12 cellular contexts compared by ENCODE assay signal in the genomic region with DNA sequence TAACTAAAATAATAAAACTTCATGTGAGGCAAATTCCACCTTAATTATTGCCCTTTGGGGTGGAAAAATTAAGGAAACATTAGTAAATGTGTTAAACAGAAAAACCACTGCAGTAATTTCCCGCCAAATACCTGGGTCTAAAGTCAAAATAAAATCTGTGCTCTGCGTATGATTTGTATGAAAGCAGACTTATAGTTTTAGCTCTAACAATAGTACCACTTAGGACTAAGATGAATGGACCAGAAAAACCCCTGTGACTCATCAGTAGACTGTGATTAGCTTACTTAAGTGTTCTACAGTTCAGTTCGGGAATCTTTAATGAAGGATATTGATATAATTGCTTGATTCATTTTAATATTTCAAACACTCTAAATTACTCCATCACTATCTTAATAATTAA. TPM values are rescaled to one million over a fixed set of nuclear protein-coding genes. Genes with fewer than 3 reads are reported as not detected.
A peak's percentile ranks its signal among the peaks of the same experiment; 100 is the strongest.
DNase-seq lines count a peak whose midpoint lies in the region; ATAC-seq and TF ChIP-seq lines count a peak whose summit lies in the region.
"Had no signal": no experiment of that assay in that cellular context is flagged by ENCODE, and none has a peak within 500 bp of the region (broad histone marks: within the 10 kb centered on the region; RNA-seq: fewer than 3 reads in every experiment).

No MANE protein-coding gene starts in this region.

- H3K79me2 ChIP-seq in GM23248 (ENCODE audit: insufficient read depth): no peaks in the 10 kb centered on the region

- no peaks in the 10 kb centered on the region for H3K9me3 Mint-ChIP-seq in activated naive CD8-positive, alpha-beta T cell treated with anti-CD3 and anti-CD28 coated beads, Interleukin-2, amount 50 U/mL, for 24 hours
- no peaks in the 10 kb centered on the region for H3K9me3 Mint-ChIP-seq in endothelial cell (ENCODE audit: unreplicated experiment)

- peak; percentile 72 for ATAC-seq in activated naive CD8-positive, alpha-beta T cell treated with anti-CD3 and anti-CD28 coated beads, Interleukin-2, amount 50 U/mL, for 24 hours
- ATAC-seq in left lung: peak; percentile 21
- ATAC-seq: naive thymus-derived CD4-positive, alpha-beta T cell had no signal

- H3K27ac Mint-ChIP-seq in activated naive CD8-positive, alpha-beta T cell treated with anti-CD3 and anti-CD28 coated beads, Interleukin-2, amount 50 U/mL, for 24 hours: no peak overlapping the region
- no peak overlapping the region for H3K27ac Mint-ChIP-seq in endothelial cell (ENCODE audit: unreplicated experiment)

- H3K4me1 Mint-ChIP-seq in activated naive CD8-positive, alpha-beta T cell treated with anti-CD3 and anti-CD28 coated beads, Interleukin-2, amount 50 U/mL, for 24 hours: peaks cover 83% of the 10 kb centered on the region
- H3K4me1 Mint-ChIP-seq in endothelial cell (ENCODE audit: unreplicated experiment): peaks cover 53% of the 10 kb centered on the region

- in situ Hi-C loops in GM23248 (cut with MboI): no loop called here

- no peaks in the 10 kb centered on the region for H3K9me2 ChIP-seq in GM23248 (ENCODE audit: insufficient read depth)

- H3K4me1 ChIP-seq in GM23248 (ENCODE audit: insufficient read depth): peaks cover 62% of the 10 kb centered on the region
- H3K4me1 ChIP-seq in left lung: peaks cover 19 to 24% of the 10 kb centered on the region in 2 donors

- H3K4me3 Mint-ChIP-seq in activated naive CD8-positive, alpha-beta T cell treated with anti-CD3 and anti-CD28 coated beads, Interleukin-2, amount 50 U/mL, for 24 hours: no peak overlapping the region
- no peak overlapping the region for H3K4me3 Mint-ChIP-seq in endothelial cell (ENCODE audit: unreplicated experiment)
- H3K4me3 Mint-ChIP-seq: naive thymus-derived CD4-positive, alpha-beta T cell had no signal

- peak overlapping the region; percentile 15 for H3K4me2 ChIP-seq in GM23248 (ENCODE audit: unreplicated experiment)

- TF ChIP-seq CTCF in GM06990 (IDR thresholded peaks at IDR 0.05; ENCODE audit: insufficient read depth, low read length, poor library complexity, severe bottlenecking): no peak
- no peak for TF ChIP-seq CTCF in left lung (IDR thresholded peaks at IDR 0.05)
- TF ChIP-seq CTCF in endothelial cell (IDR thresholded peaks at IDR 0.05; ENCODE audit: unreplicated experiment): no peak

- H2AFZ ChIP-seq in GM23248: no peak overlapping the region

- H3F3A ChIP-seq in GM23248 (ENCODE audit: insufficient read depth): peaks cover 21% of the 10 kb centered on the region

- no peaks in the 10 kb centered on the region for H3K36me3 Mint-ChIP-seq in activated naive CD8-positive, alpha-beta T cell treated with anti-CD3 and anti-CD28 coated beads, Interleukin-2, amount 50 U/mL, for 24 hours (ENCODE audit: low read depth)
- H3K36me3 Mint-ChIP-seq in endothelial cell (ENCODE audit: low read depth, unreplicated experiment): no peaks in the 10 kb centered on the region

- no peaks in the 10 kb centered on the region for H4K20me1 ChIP-seq in GM23248 (ENCODE audit: insufficient read depth)

- intact Hi-C loops in left lung (cut with DNase I): no loop called here

- H3K9ac ChIP-seq in GM23248: no peak overlapping the region

- H3K4me3 ChIP-seq in GM06990 (replicated peaks; ENCODE audit: low read depth, low read length) (no peak overlapping the region), GM23248 (no peak overlapping the region), left lung (no peak overlapping the region)

- H3K27me3 Mint-ChIP-seq in activated naive CD8-positive, alpha-beta T cell treated with anti-CD3 and anti-CD28 coated beads, Interleukin-2, amount 50 U/mL, for 24 hours: no peaks in the 10 kb centered on the region
- H3K27me3 Mint-ChIP-seq in endothelial cell (ENCODE audit: unreplicated experiment): no peaks in the 10 kb centered on the region

- no peaks in the 10 kb centered on the region for H3K36me3 ChIP-seq in GM06990 (ENCODE audit: control insufficient read depth, insufficient read depth, low read length)
- H3K36me3 ChIP-seq in GM23248 (ENCODE audit: low read depth): no peaks in the 10 kb centered on the region
- no peaks in the 10 kb centered on the region for H3K36me3 ChIP-seq in left lung

- peak; percentile 28 for DNase-seq in GM06990 (ENCODE audit: extremely low read depth, insufficient read length)
- DNase-seq in GM23248: peak; percentile 75
- no peak for DNase-seq in activated naive CD8-positive, alpha-beta T cell treated with anti-CD3 and anti-CD28 coated beads, Interleukin-2, amount 50 U/mL, for 24 hours
- no peak for DNase-seq in left lung
- DNase-seq in NAMALWA (ENCODE audit: low spot score): no peak
- DNase-seq in amniotic stem cell (lab: John Stamatoyannopoulos, UW): no peak
- DNase-seq in endothelial cell (ENCODE audit: low spot score): no peak
- no peak for DNase-seq in NCI-H2107 treated with DMSO at 0.1 percent for 48 hours (lab: John Stamatoyannopoulos, UW; ENCODE audit: unreplicated experiment)
- DNase-seq: activated CD4-positive, alpha-beta T cell treated with anti-CD3 and anti-CD28 coated beads for 48 hours; DMS 273 treated with DMSO at 0.1 percent for 48 hours; head of caudate nucleus; naive thymus-derived CD4-positive, alpha-beta T cell had no signal

- H3K27me3 ChIP-seq in GM06990 (replicated peaks; ENCODE audit: control insufficient read depth, insufficient read depth, low read length): no peaks in the 10 kb centered on the region
- no peaks in the 10 kb centered on the region for H3K27me3 ChIP-seq in GM23248 (replicated peaks; ENCODE audit: insufficient read depth)
- no peaks in the 10 kb centered on the region for H3K27me3 ChIP-seq in left lung

- H3K27ac ChIP-seq in GM23248 (peak overlapping the region; percentile 87; the same call in 1 of the 2 replicates), left lung (no peak overlapping the region)

- 29 to 32% methylated on average over 3 of the region's 3 CpGs for WGBS in GM23248 (ENCODE audit: low coverage in 1 of 2, low lambda C conversion rate in 2 of 2, missing lambda C conversion rate in 2 of 2), 2 experiments

- no peaks in the 10 kb centered on the region for H3K9me3 ChIP-seq in GM23248 (ENCODE audit: low read depth)
- H3K9me3 ChIP-seq in left lung: no peaks in the 10 kb centered on the region

RNA-seq across cellular contexts. Expression of gene C1orf105, which starts 23.3 kb away (rescaled TPM):
- not detected in 2 replicates for total RNA-seq in GM23248 (2014; rRNA removed; shearing (Covaris generic))
- not detected in 2 replicates for polyA plus RNA-seq in GM23248 (2016; fragmentation: Nextera tagmentation; extraction: Ambion mirVana)
- total RNA-seq in left lung: not detected
- total RNA-seq in endothelial cell (ENCODE audit: unreplicated experiment): 0.85 TPM
- polyA plus RNA-seq: naive thymus-derived CD4-positive, alpha-beta T cell had no signal

RNA-seq across cellular contexts. Expression of gene PIGC, which starts 46.6 kb away (rescaled TPM):
- 18.3 and 27.8 TPM in 2 replicates for total RNA-seq in GM23248 (2014; rRNA removed; shearing (Covaris generic))
- polyA plus RNA-seq in GM23248 (2016; fragmentation: Nextera tagmentation; extraction: Ambion mirVana): 29.3 and 32.7 TPM in 2 replicates
- 10 to 100 TPM; 22.3 to 22.9 TPM for total RNA-seq in left lung
- total RNA-seq in endothelial cell (ENCODE audit: unreplicated experiment): 23.7 TPM

Comparison
In these comparisons a context has a peak if more than half of its experiments do, and no peak if none do; other contexts are left out.
1. DNase-seq: peak in GM06990 (single experiment) and GM23248 (single experiment); none in activated naive CD8-positive, alpha-beta T cell treated with anti-CD3 and anti-CD28 coated beads, Interleukin-2, amount 50 U/mL, for 24 hours (single experiment), left lung (0 of 2), NAMALWA (single experiment), amniotic stem cell (single experiment), endothelial cell (single experiment) and NCI-H2107 treated with DMSO at 0.1 percent for 48 hours (single experiment).